In genomic region chr4:129093173-129093974, GRCh38 we compare ENCODE assay signal across 1 cellular context.
TF ChIP-seq lines count a peak whose summit lies in the region.

Gene SCLT1 (minus strand): TSS chr4:129093539. CDS start chr4:129093103, 436 bp downstream.

TF ChIP-seq in K562, 482 proteins besides CTCF, POLR2A, EP300 and RAD21 (continued from another document and continues in another):
- no peak for TF ChIP-seq NR0B1 (IDR thresholded peaks at IDR 0.05; ENCODE audit: partially characterized antibody)
- TF ChIP-seq STAT6 (CRISPR knock-in tag; IDR thresholded peaks at IDR 0.05): no peak
- TF ChIP-seq ID3 (CRISPR knock-in tag; IDR thresholded peaks at IDR 0.05): no peak
- 0 out of 2 replicates have a peak, but pooled peaks have one; percentile 47 for TF ChIP-seq ID3 (tag; IDR thresholded peaks at IDR 0.05)
- peak; percentile 60; the same call in 1 of the 2 replicates for TF ChIP-seq ZBTB7A (IDR thresholded peaks at IDR 0.05; ENCODE audit: borderline replicate concordance, control insufficient read depth, low read depth, low read length)
- TF ChIP-seq NCOA2 (IDR thresholded peaks at IDR 0.05; ENCODE audit: partially characterized antibody in 2 of 2): no peak
- TF ChIP-seq KLF6 (CRISPR knock-in tag; IDR thresholded peaks at IDR 0.05; ENCODE audit: borderline replicate concordance): no peak
- TF ChIP-seq ZBTB8A (IDR thresholded peaks at IDR 0.05; ENCODE audit: partially characterized antibody): no peak
- TF ChIP-seq CHD7 (IDR thresholded peaks at IDR 0.05; ENCODE audit: low read depth, low read length): no peak
- no peak; the same call in 1 of the 2 replicates for TF ChIP-seq MTA2 (IDR thresholded peaks at IDR 0.05; ENCODE audit: low read depth)
- no peak for TF ChIP-seq POLR3A (IDR thresholded peaks at IDR 0.05; ENCODE audit: borderline replicate concordance, extremely low read depth, insufficient read depth, insufficient read length)
- TF ChIP-seq ESRRA (IDR thresholded peaks at IDR 0.05; ENCODE audit: borderline replicate concordance, low read depth): peak; percentile 62
- TF ChIP-seq ZNF77 (CRISPR knock-in tag; IDR thresholded peaks at IDR 0.05): no peak
- no peak for TF ChIP-seq RBM17 (IDR thresholded peaks at IDR 0.05; ENCODE audit: borderline replicate concordance, low read depth, low read length)
- peak; percentile 81; the same call in 1 of the 2 replicates for TF ChIP-seq THAP12 (CRISPR knock-in tag; IDR thresholded peaks at IDR 0.05)
- TF ChIP-seq ARNT (IDR thresholded peaks at IDR 0.05): no peak
- TF ChIP-seq HINFP (tag; conservative IDR thresholded peaks at IDR 0.05; ENCODE audit: low read depth): no peak
- peak; percentile 92 for TF ChIP-seq TFAP4 (CRISPR knock-in tag; IDR thresholded peaks at IDR 0.05; ENCODE audit: borderline replicate concordance)
